Comparison of ENCODE assay signal across 23 cellular contexts in genomic region chr13:112510987-112511715, GRCh38.
A peak's percentile ranks its signal among the peaks of the same experiment; 100 is the strongest.
DNase-seq lines count a peak whose midpoint lies in the region; ATAC-seq, FAIRE-seq and TF ChIP-seq lines count a peak whose summit lies in the region.
"Had no signal": no experiment of that assay in that cellular context is flagged by ENCODE, and none has a peak within 500 bp of the region (broad histone marks: within the 10 kb centered on the region; RNA-seq: fewer than 3 reads in every experiment).

No MANE protein-coding gene starts in this region.

- H3K4me3 ChIP-seq in epithelial cell of esophagus (ENCODE audit: low read length), result no peak overlapping the region
- H3K4me3 ChIP-seq: gastrocnemius medialis, neural progenitor cell, spleen, tibial artery had no signal

- peaks cover 20% of the 10 kb centered on the region for H3K36me3 Mint-ChIP-seq in activated CD8-positive, alpha-beta T cell treated with anti-CD3 and anti-CD28 coated beads for 36 hours (ENCODE audit: low read depth)
- peaks cover 33% of the 10 kb centered on the region for H3K36me3 Mint-ChIP-seq in activated CD8-positive, alpha-beta T cell treated with anti-CD3 and anti-CD28 coated beads, Interleukin-2, amount 10 ng/mL, durations not matched to agents 7 days and 5 days (ENCODE audit: low read depth)
- H3K36me3 Mint-ChIP-seq in stimulated activated effector memory CD8-positive, alpha-beta T cell treated with anti-CD3 and anti-CD28 coated beads, Interleukin-12 subunit alpha, Interleukin-12 subunit beta, amount 100 ng/mL, for 72 hours, result peaks cover 71% of the 10 kb centered on the region

- peaks cover 11% of the 10 kb centered on the region for H3K4me1 Mint-ChIP-seq in activated CD8-positive, alpha-beta T cell treated with anti-CD3 and anti-CD28 coated beads for 36 hours (ENCODE audit: low read depth)
- peaks cover 3% of the 10 kb centered on the region for H3K4me1 Mint-ChIP-seq in activated CD8-positive, alpha-beta T cell treated with anti-CD3 and anti-CD28 coated beads, Interleukin-2, amount 10 ng/mL, durations not matched to agents 7 days and 5 days (ENCODE audit: low read depth)
- H3K4me1 Mint-ChIP-seq in stimulated activated effector memory CD8-positive, alpha-beta T cell treated with anti-CD3 and anti-CD28 coated beads, Interleukin-12 subunit alpha, Interleukin-12 subunit beta, amount 100 ng/mL, for 72 hours, result peaks cover 27% of the 10 kb centered on the region
- H3K4me1 Mint-ChIP-seq: stimulated activated memory B cell treated with anti-CD40 and anti-IgM and Interleukin-4, amounts not matched to agents 10 μg/mL and 1 μg/mL and 100 μg/mL, for 72 hours had no signal

- no peak overlapping the region for H3K27ac Mint-ChIP-seq in activated CD8-positive, alpha-beta T cell treated with anti-CD3 and anti-CD28 coated beads for 36 hours
- no peak overlapping the region for H3K27ac Mint-ChIP-seq in activated CD8-positive, alpha-beta T cell treated with anti-CD3 and anti-CD28 coated beads, Interleukin-2, amount 10 ng/mL, durations not matched to agents 7 days and 5 days
- H3K27ac Mint-ChIP-seq in stimulated activated effector memory CD8-positive, alpha-beta T cell treated with anti-CD3 and anti-CD28 coated beads, Interleukin-12 subunit alpha, Interleukin-12 subunit beta, amount 100 ng/mL, for 72 hours, result peak overlapping the region; percentile 43
- H3K27ac Mint-ChIP-seq: activated naive CD8-positive, alpha-beta T cell; dendritic cell treated with granulocyte-macrophage colony-stimulating factor and Interleukin-4, amounts not matched to agents 40 ng/mL and 50 ng/mL, for 4 days; mesothelial cell of epicardium; neural progenitor cell; stimulated activated memory B cell treated with anti-CD40 and anti-IgM and Interleukin-4, amounts not matched to agents 10 μg/mL and 1 μg/mL and 100 μg/mL, for 72 hours had no signal

- POLR2A ChIA-PET in activated CD8-positive, alpha-beta T cell treated with anti-CD3 and anti-CD28 coated beads for 36 hours (lab: Charles Lee), result interaction anchor here (1.5 kb wide), 1 partner anchor 12 kb away, joined by 3 read pairs; no protein-coding TSS in a partner anchor
- POLR2A ChIA-PET in activated CD8-positive, alpha-beta T cell treated with anti-CD3 and anti-CD28 coated beads, Interleukin-2, amount 10 ng/mL, durations not matched to agents 7 days and 5 days (lab: Charles Lee), result no interaction called here

- H3K4me3 Mint-ChIP-seq in activated CD8-positive, alpha-beta T cell treated with anti-CD3 and anti-CD28 coated beads for 36 hours, result no peak overlapping the region
- no peak overlapping the region for H3K4me3 Mint-ChIP-seq in activated CD8-positive, alpha-beta T cell treated with anti-CD3 and anti-CD28 coated beads, Interleukin-2, amount 10 ng/mL, durations not matched to agents 7 days and 5 days
- H3K4me3 Mint-ChIP-seq in stimulated activated effector memory CD8-positive, alpha-beta T cell treated with anti-CD3 and anti-CD28 coated beads, Interleukin-12 subunit alpha, Interleukin-12 subunit beta, amount 100 ng/mL, for 72 hours, result no peak overlapping the region
- H3K4me3 Mint-ChIP-seq: activated naive CD8-positive, alpha-beta T cell; brain; dendritic cell treated with granulocyte-macrophage colony-stimulating factor and Interleukin-4, amounts not matched to agents 40 ng/mL and 50 ng/mL, for 4 days; mesothelial cell of epicardium; neural progenitor cell; stimulated activated memory B cell treated with anti-CD40 and anti-IgM and Interleukin-4, amounts not matched to agents 10 μg/mL and 1 μg/mL and 100 μg/mL, for 72 hours had no signal

- intact Hi-C loops in activated CD8-positive, alpha-beta T cell treated with anti-CD3 and anti-CD28 coated beads for 36 hours (cut with micrococcal nuclease), result no loop called here

- peak; percentile 36 for DNase-seq in activated CD8-positive, alpha-beta T cell treated with anti-CD3 and anti-CD28 coated beads for 36 hours
- DNase-seq in activated CD8-positive, alpha-beta T cell treated with anti-CD3 and anti-CD28 coated beads, Interleukin-2, amount 10 ng/mL, durations not matched to agents 7 days and 5 days, result no peak
- DNase-seq in RCC 7860 (ENCODE audit: low spot score) (peak; percentile 8), epithelial cell of esophagus (ENCODE audit: low read depth) (peak; percentile 16), DMS 273 (lab: John Stamatoyannopoulos, UW; ENCODE audit: unreplicated experiment) (no peak), AG20443 (ENCODE audit: low spot score) (no peak)
- no peak for DNase-seq in stimulated activated effector memory CD8-positive, alpha-beta T cell treated with anti-CD3 and anti-CD28 coated beads, Interleukin-12 subunit alpha, Interleukin-12 subunit beta, amount 100 ng/mL, for 72 hours (ENCODE audit: low spot score in 2 of 2)
- DNase-seq: DMS 273 treated with DMSO at 0.1 percent for 48 hours, gastrocnemius medialis, left cardiac atrium, MM.1S, NCI-H187 treated with DMSO at 0.1 percent for 48 hours, NCI-H446, SIG-M5, spleen, tibial artery had no signal

- no peaks in the 10 kb centered on the region for H3K27me3 Mint-ChIP-seq in activated CD8-positive, alpha-beta T cell treated with anti-CD3 and anti-CD28 coated beads for 36 hours
- no peaks in the 10 kb centered on the region for H3K27me3 Mint-ChIP-seq in activated CD8-positive, alpha-beta T cell treated with anti-CD3 and anti-CD28 coated beads, Interleukin-2, amount 10 ng/mL, durations not matched to agents 7 days and 5 days (ENCODE audit: low read depth)
- H3K27me3 Mint-ChIP-seq: activated naive CD8-positive, alpha-beta T cell; brain; dendritic cell treated with granulocyte-macrophage colony-stimulating factor and Interleukin-4, amounts not matched to agents 40 ng/mL and 50 ng/mL, for 4 days; stimulated activated memory B cell treated with anti-CD40 and anti-IgM and Interleukin-4, amounts not matched to agents 10 μg/mL and 1 μg/mL and 100 μg/mL, for 72 hours had no signal

- CTCF ChIA-PET in activated CD8-positive, alpha-beta T cell treated with anti-CD3 and anti-CD28 coated beads for 36 hours (lab: Charles Lee), result interaction anchor here (1.0 to 2.4 kb wide), 3 partner anchors 32 to 95 kb away, joined by 3 to 9 read pairs (median 4); no protein-coding TSS in a partner anchor
- CTCF ChIA-PET in activated CD8-positive, alpha-beta T cell treated with anti-CD3 and anti-CD28 coated beads, Interleukin-2, amount 10 ng/mL, durations not matched to agents 7 days and 5 days (lab: Charles Lee), result interaction anchor here (1.2 kb wide), 1 partner anchor 67 kb away, joined by 3 read pairs; no protein-coding TSS in a partner anchor

- FAIRE-seq in RCC 7860 (lab: Jason Lieb, UNC), result peak; percentile 43

- H3K9me3 Mint-ChIP-seq in activated CD8-positive, alpha-beta T cell treated with anti-CD3 and anti-CD28 coated beads for 36 hours, result no peaks in the 10 kb centered on the region
- H3K9me3 Mint-ChIP-seq in activated CD8-positive, alpha-beta T cell treated with anti-CD3 and anti-CD28 coated beads, Interleukin-2, amount 10 ng/mL, durations not matched to agents 7 days and 5 days (ENCODE audit: insufficient read depth), result no peaks in the 10 kb centered on the region
- H3K9me3 Mint-ChIP-seq in stimulated activated effector memory CD8-positive, alpha-beta T cell treated with anti-CD3 and anti-CD28 coated beads, Interleukin-12 subunit alpha, Interleukin-12 subunit beta, amount 100 ng/mL, for 72 hours, result no peaks in the 10 kb centered on the region
- H3K9me3 Mint-ChIP-seq: dendritic cell treated with granulocyte-macrophage colony-stimulating factor and Interleukin-4, amounts not matched to agents 40 ng/mL and 50 ng/mL, for 4 days; mesothelial cell of epicardium; neural progenitor cell; stimulated activated memory B cell treated with anti-CD40 and anti-IgM and Interleukin-4, amounts not matched to agents 10 μg/mL and 1 μg/mL and 100 μg/mL, for 72 hours had no signal

- ATAC-seq in activated CD8-positive, alpha-beta T cell treated with anti-CD3 and anti-CD28 coated beads for 36 hours, result peak; percentile 77
- no peak for ATAC-seq in activated CD8-positive, alpha-beta T cell treated with anti-CD3 and anti-CD28 coated beads, Interleukin-2, amount 10 ng/mL, durations not matched to agents 7 days and 5 days
- peak; percentile 97 for ATAC-seq in stimulated activated effector memory CD8-positive, alpha-beta T cell treated with anti-CD3 and anti-CD28 coated beads, Interleukin-12 subunit alpha, Interleukin-12 subunit beta, amount 100 ng/mL, for 72 hours
- no peak for ATAC-seq in HG03460 (IDR thresholded peaks at IDR 0.05; ENCODE audit: unreplicated experiment)
- ATAC-seq: gastrocnemius medialis; left cardiac atrium; stimulated activated memory B cell treated with anti-CD40 and anti-IgM and Interleukin-4, amounts not matched to agents 10 μg/mL and 1 μg/mL and 100 μg/mL, for 72 hours had no signal

- no peak for TF ChIP-seq CTCF in activated CD8-positive, alpha-beta T cell treated with anti-CD3 and anti-CD28 coated beads for 36 hours (IDR thresholded peaks at IDR 0.05)
- no peak for TF ChIP-seq CTCF in epithelial cell of esophagus (IDR thresholded peaks at IDR 0.05; ENCODE audit: insufficient read depth, low read depth, low read length, missing control alignments)

Comparison
In these comparisons a context has a peak if more than half of its experiments do, and no peak if none do; other contexts are left out.
1. ATAC-seq: peak in activated CD8-positive, alpha-beta T cell treated with anti-CD3 and anti-CD28 coated beads for 36 hours (single experiment) and stimulated activated effector memory CD8-positive, alpha-beta T cell treated with anti-CD3 and anti-CD28 coated beads, Interleukin-12 subunit alpha, Interleukin-12 subunit beta, amount 100 ng/mL, for 72 hours (single experiment); none in activated CD8-positive, alpha-beta T cell treated with anti-CD3 and anti-CD28 coated beads, Interleukin-2, amount 10 ng/mL, durations not matched to agents 7 days and 5 days (single experiment) and HG03460 (single experiment).
2. DNase-seq: peak in activated CD8-positive, alpha-beta T cell treated with anti-CD3 and anti-CD28 coated beads for 36 hours (single experiment), RCC 7860 (single experiment) and epithelial cell of esophagus (single experiment); none in activated CD8-positive, alpha-beta T cell treated with anti-CD3 and anti-CD28 coated beads, Interleukin-2, amount 10 ng/mL, durations not matched to agents 7 days and 5 days (single experiment), stimulated activated effector memory CD8-positive, alpha-beta T cell treated with anti-CD3 and anti-CD28 coated beads, Interleukin-12 subunit alpha, Interleukin-12 subunit beta, amount 100 ng/mL, for 72 hours (0 of 2), DMS 273 (single experiment) and AG20443 (single experiment).